10 cellular contexts compared by ENCODE assay signal in the genomic region with DNA sequence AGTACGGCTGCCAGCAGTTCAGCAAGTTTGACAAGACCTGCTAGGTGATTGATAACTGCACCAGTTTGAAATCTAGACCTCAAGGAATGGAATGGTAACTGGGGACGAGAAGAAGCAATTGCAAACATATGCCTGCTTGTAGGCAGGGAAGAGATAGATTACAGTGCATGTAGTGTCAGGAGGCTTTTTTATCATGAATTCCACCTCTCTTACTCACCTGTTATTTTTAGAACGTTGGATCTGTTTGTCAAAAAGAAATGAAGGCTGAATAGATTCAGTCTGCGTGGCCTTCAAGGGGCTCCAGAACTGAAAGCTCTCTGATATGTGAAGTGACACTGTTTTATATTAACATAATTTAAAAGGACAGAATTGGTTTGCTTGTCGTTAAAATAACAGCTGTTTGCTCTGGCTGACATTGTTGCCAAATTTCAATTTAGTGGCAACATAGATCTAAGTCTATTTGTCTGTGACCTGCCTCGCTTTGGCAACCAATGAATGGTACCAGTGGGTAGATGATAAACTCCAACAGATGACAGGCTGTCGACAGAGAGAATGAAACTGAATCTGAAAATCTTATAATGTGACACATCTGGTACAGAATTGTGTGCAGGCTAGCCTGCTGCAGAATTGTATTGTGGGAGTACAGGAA.
A peak's percentile ranks its signal among the peaks of the same experiment; 100 is the strongest.
DNase-seq lines count a peak whose midpoint lies in the region; ATAC-seq and TF ChIP-seq lines count a peak whose summit lies in the region.
"Had no signal": no experiment of that assay in that cellular context is flagged by ENCODE, and none has a peak within 500 bp of the region (broad histone marks: within the 10 kb centered on the region; RNA-seq: fewer than 3 reads in every experiment).

No MANE protein-coding gene starts in this region.

- H3K27ac ChIP-seq in sigmoid colon, result peak overlapping the region; percentile 15 to 75 (median 69)
- H3K27ac ChIP-seq: 22Rv1 had no signal

- no peak for TF ChIP-seq CTCF in sigmoid colon (IDR thresholded peaks at IDR 0.05)

- H3K4me1 ChIP-seq in sigmoid colon, result peaks cover 0 to 33% (median 15%) of the 10 kb centered on the region in 4 donors

- ATAC-seq in GM21825 (IDR thresholded peaks at IDR 0.05; ENCODE audit: unreplicated experiment), result peak; percentile 97

- intact Hi-C loops in sigmoid colon (cut with DNase I), result no loop called here

- no peak for TF ChIP-seq POLR2A in sigmoid colon (IDR thresholded peaks at IDR 0.05)

- no peaks in the 10 kb centered on the region for H3K36me3 ChIP-seq in sigmoid colon

- H3K27me3 ChIP-seq in sigmoid colon, result no peaks in the 10 kb centered on the region

- WGBS in sigmoid colon, 2 donors, result 37 to 60% methylated on average over 7 of the region's 7 CpGs

- TF ChIP-seq EP300 in sigmoid colon (IDR thresholded peaks at IDR 0.05), result peak in 1 of 4 donors; percentile 31

- DNase-seq in DMS153 treated with DMSO at 0.1 percent for 48 hours (lab: John Stamatoyannopoulos, UW; ENCODE audit: unreplicated experiment) (peak; percentile 59), DMS153 (lab: John Stamatoyannopoulos, UW) (no peak), NCI-H1092 (lab: John Stamatoyannopoulos, UW) (peak; percentile 53), fibroblast of gingiva (ENCODE audit: low read depth) (peak; percentile 39), sigmoid colon (no peak), hippocampal formation (lab: John Stamatoyannopoulos, UW) (no peak), retina (no peak)
- DNase-seq: activated B cell treated with CpG ODN at 0.5 μM for 24 hours had no signal

- H3K4me3 ChIP-seq in sigmoid colon, result peak overlapping the region in 2 of 4 donors; percentile 13 to 26

- no peaks in the 10 kb centered on the region for H3K9me3 ChIP-seq in sigmoid colon

Comparison
In these comparisons a context has a peak if more than half of its experiments do, and no peak if none do; other contexts are left out.
1. DNase-seq: peak in DMS153 treated with DMSO at 0.1 percent for 48 hours (single experiment), NCI-H1092 (single experiment) and fibroblast of gingiva (single experiment); none in DMS153 (single experiment), sigmoid colon (single experiment), hippocampal formation (0 of 2) and retina (single experiment).